ENCODE assay signal across 1 cellular context in genomic region chr12:7972734-7973488, GRCh38.
TF ChIP-seq lines count a peak whose summit lies in the region.

No MANE protein-coding gene starts in this region.

TF ChIP-seq in endothelial cell of umbilical vein, 7 proteins besides CTCF, POLR2A, EP300 and RAD21 (continued from another document):
- no peak for TF ChIP-seq FOS (IDR thresholded peaks at IDR 0.05; ENCODE audit: borderline replicate concordance, insufficient read depth, low read length)
- TF ChIP-seq GATA2 (IDR thresholded peaks at IDR 0.05; ENCODE audit: insufficient read depth, insufficient read length, low read depth, low read length) = no peak
- TF ChIP-seq POLR2AphosphoS5 (IDR thresholded peaks at IDR 0.05; ENCODE audit: insufficient read depth, low read depth, low read length) = no peak
